Comparison of ENCODE assay signal across 1 cellular context in the genomic region with DNA sequence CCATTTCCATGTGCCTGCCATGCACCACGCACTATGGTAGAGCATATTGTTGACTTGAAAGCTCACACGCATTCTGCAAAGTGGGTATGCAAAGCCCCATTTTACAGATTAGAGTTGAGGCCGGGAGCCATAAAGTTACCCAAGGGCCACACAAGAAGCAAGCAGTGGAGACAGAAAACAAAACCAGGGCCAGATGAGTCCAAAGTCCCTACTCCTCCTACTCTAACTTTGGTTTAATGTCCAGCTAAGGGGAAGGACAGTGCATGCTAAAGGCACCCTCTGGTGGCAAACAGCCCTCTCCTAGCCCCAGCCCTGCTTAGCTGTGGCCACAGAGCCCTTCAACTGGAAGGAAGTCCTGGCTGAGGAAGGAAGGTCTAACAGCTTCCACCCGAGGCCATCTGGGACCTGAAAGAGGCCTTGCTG.
TF ChIP-seq lines count a peak whose summit lies in the region.

No MANE protein-coding gene starts in this region.

TF ChIP-seq in HepG2, 621 proteins besides CTCF, POLR2A, EP300 and RAD21 (continued from another document and continues in another):
- TF ChIP-seq, protein P1, sequence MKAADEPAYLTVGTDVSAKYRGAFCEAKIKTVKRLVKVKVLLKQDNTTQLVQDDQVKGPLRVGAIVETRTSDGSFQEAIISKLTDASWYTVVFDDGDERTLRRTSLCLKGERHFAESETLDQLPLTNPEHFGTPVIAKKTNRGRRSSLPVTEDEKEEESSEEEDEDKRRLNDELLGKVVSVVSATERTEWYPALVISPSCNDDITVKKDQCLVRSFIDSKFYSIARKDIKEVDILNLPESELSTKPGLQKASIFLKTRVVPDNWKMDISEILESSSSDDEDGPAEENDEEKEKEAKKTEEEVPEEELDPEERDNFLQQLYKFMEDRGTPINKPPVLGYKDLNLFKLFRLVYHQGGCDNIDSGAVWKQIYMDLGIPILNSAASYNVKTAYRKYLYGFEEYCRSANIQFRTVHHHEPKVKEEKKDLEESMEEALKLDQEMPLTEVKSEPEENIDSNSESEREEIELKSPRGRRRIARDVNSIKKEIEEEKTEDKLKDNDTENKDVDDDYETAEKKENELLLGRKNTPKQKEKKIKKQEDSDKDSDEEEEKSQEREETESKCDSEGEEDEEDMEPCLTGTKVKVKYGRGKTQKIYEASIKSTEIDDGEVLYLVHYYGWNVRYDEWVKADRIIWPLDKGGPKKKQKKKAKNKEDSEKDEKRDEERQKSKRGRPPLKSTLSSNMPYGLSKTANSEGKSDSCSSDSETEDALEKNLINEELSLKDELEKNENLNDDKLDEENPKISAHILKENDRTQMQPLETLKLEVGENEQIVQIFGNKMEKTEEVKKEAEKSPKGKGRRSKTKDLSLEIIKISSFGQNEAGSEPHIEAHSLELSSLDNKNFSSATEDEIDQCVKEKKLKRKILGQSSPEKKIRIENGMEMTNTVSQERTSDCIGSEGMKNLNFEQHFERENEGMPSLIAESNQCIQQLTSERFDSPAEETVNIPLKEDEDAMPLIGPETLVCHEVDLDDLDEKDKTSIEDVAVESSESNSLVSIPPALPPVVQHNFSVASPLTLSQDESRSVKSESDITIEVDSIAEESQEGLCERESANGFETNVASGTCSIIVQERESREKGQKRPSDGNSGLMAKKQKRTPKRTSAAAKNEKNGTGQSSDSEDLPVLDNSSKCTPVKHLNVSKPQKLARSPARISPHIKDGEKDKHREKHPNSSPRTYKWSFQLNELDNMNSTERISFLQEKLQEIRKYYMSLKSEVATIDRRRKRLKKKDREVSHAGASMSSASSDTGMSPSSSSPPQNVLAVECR (CRISPR knock-in tag; IDR thresholded peaks at IDR 0.05; ENCODE audit: borderline replicate concordance), result peak; percentile 21; the same call in 1 of the 2 replicates
- TF ChIP-seq ZNF124 (CRISPR knock-in tag; IDR thresholded peaks at IDR 0.05) (no peak), ZNF44 (CRISPR knock-in tag; IDR thresholded peaks at IDR 0.05) (no peak), RORA (CRISPR knock-in tag; IDR thresholded peaks at IDR 0.05) (no peak), ZNF777 (CRISPR knock-in tag; IDR thresholded peaks at IDR 0.05) (no peak), ZNF558 (CRISPR knock-in tag; IDR thresholded peaks at IDR 0.05; ENCODE audit: borderline replicate concordance) (0 out of 2 replicates have a peak, but pooled peaks have one; percentile 38), MIER2 (CRISPR knock-in tag; IDR thresholded peaks at IDR 0.05) (no peak), FOXP1 (IDR thresholded peaks at IDR 0.05) (no peak), FOXP1 (CRISPR knock-in tag; IDR thresholded peaks at IDR 0.05) (peak; percentile 55; the same call in 1 of the 2 replicates), SALL2 (CRISPR knock-in tag; IDR thresholded peaks at IDR 0.05) (no peak), ZNF737 (CRISPR knock-in tag; IDR thresholded peaks at IDR 0.05; ENCODE audit: borderline replicate concordance) (no peak), PRPF4 (IDR thresholded peaks at IDR 0.05; ENCODE audit: low read depth, low read length, poor library complexity, severe bottlenecking) (no peak), SOX6 (IDR thresholded peaks at IDR 0.05) (no peak), SOX6 (CRISPR knock-in tag; IDR thresholded peaks at IDR 0.05) (peak; percentile 69), MAFK (conservative IDR thresholded peaks at IDR 0.05 in 1 of 2, IDR thresholded peaks at IDR 0.05 in 1 of 2; ENCODE audit: low read length in 2 of 2) (no peak), RELA (CRISPR knock-in tag; IDR thresholded peaks at IDR 0.05) (no peak), FOSL2 (CRISPR knock-in tag; IDR thresholded peaks at IDR 0.05) (peak; percentile 28; the same call in 1 of the 2 replicates), ZNF788 (CRISPR knock-in tag; IDR thresholded peaks at IDR 0.05; ENCODE audit: borderline replicate concordance) (peak; percentile 41; the same call in 1 of the 2 replicates), SP140L (CRISPR knock-in tag; IDR thresholded peaks at IDR 0.05; ENCODE audit: borderline replicate concordance) (no peak), MED1 (CRISPR knock-in tag; IDR thresholded peaks at IDR 0.05) (peak; percentile 66; the same call in 1 of the 2 replicates), MIXL1 (CRISPR knock-in tag; IDR thresholded peaks at IDR 0.05) (no peak), YEATS4 (CRISPR knock-in tag; IDR thresholded peaks at IDR 0.05; ENCODE audit: borderline replicate concordance) (no peak), ZNF138 (CRISPR knock-in tag; IDR thresholded peaks at IDR 0.05; ENCODE audit: low read depth) (no peak), MXD4 (CRISPR knock-in tag; IDR thresholded peaks at IDR 0.05) (no peak), SIN3B (IDR thresholded peaks at IDR 0.05; ENCODE audit: low read length) (no peak), HNRNPH1 (optimal IDR thresholded peaks at IDR 0.05; ENCODE audit: low read depth, low read length) (no peak), CHCHD3 (CRISPR knock-in tag; IDR thresholded peaks at IDR 0.05) (no peak), FOXO1 (CRISPR knock-in tag; IDR thresholded peaks at IDR 0.05) (peak; percentile 43; the same call in 1 of the 2 replicates), GATAD1 (CRISPR knock-in tag; IDR thresholded peaks at IDR 0.05) (peak; percentile 58), ZNF790 (CRISPR knock-in tag; IDR thresholded peaks at IDR 0.05; ENCODE audit: borderline replicate concordance) (no peak), ZNF136 (CRISPR knock-in tag; IDR thresholded peaks at IDR 0.05; ENCODE audit: low read depth) (no peak), ZNF343 (CRISPR knock-in tag; IDR thresholded peaks at IDR 0.05) (no peak), NCOR1 (IDR thresholded peaks at IDR 0.05; ENCODE audit: borderline replicate concordance, low read length) (peak; percentile 90), PITX1 (CRISPR knock-in tag; IDR thresholded peaks at IDR 0.05) (peak; percentile 51; the same call in 1 of the 2 replicates), RCOR2 (CRISPR knock-in tag; IDR thresholded peaks at IDR 0.05) (peak; percentile 99), ELF3 (CRISPR knock-in tag; IDR thresholded peaks at IDR 0.05) (no peak), SOX5 (CRISPR knock-in tag; IDR thresholded peaks at IDR 0.05; ENCODE audit: borderline replicate concordance) (peak; percentile 43; the same call in 1 of the 2 replicates), ZNF329 (CRISPR knock-in tag; IDR thresholded peaks at IDR 0.05; ENCODE audit: low read depth) (no peak), ZFAT (CRISPR knock-in tag; conservative IDR thresholded peaks at IDR 0.05) (no peak), PHF20 (CRISPR knock-in tag; IDR thresholded peaks at IDR 0.05) (no peak), PAX8 (CRISPR knock-in tag; IDR thresholded peaks at IDR 0.05; ENCODE audit: borderline replicate concordance) (no peak), BCL6 (CRISPR knock-in tag; IDR thresholded peaks at IDR 0.05) (no peak), ZNF607 (CRISPR knock-in tag; IDR thresholded peaks at IDR 0.05; ENCODE audit: borderline replicate concordance) (no peak), ARNT2 (CRISPR knock-in tag; IDR thresholded peaks at IDR 0.05; ENCODE audit: low read depth) (no peak), ZNF282 (IDR thresholded peaks at IDR 0.05; ENCODE audit: partially characterized antibody) (no peak), KLF11 (CRISPR knock-in tag; IDR thresholded peaks at IDR 0.05) (no peak)
- TF ChIP-seq, protein P2, sequence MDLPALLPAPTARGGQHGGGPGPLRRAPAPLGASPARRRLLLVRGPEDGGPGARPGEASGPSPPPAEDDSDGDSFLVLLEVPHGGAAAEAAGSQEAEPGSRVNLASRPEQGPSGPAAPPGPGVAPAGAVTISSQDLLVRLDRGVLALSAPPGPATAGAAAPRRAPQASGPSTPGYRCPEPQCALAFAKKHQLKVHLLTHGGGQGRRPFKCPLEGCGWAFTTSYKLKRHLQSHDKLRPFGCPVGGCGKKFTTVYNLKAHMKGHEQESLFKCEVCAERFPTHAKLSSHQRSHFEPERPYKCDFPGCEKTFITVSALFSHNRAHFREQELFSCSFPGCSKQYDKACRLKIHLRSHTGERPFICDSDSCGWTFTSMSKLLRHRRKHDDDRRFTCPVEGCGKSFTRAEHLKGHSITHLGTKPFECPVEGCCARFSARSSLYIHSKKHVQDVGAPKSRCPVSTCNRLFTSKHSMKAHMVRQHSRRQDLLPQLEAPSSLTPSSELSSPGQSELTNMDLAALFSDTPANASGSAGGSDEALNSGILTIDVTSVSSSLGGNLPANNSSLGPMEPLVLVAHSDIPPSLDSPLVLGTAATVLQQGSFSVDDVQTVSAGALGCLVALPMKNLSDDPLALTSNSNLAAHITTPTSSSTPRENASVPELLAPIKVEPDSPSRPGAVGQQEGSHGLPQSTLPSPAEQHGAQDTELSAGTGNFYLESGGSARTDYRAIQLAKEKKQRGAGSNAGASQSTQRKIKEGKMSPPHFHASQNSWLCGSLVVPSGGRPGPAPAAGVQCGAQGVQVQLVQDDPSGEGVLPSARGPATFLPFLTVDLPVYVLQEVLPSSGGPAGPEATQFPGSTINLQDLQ (CRISPR knock-in tag; IDR thresholded peaks at IDR 0.05), result no peak
- TF ChIP-seq, protein P3, sequence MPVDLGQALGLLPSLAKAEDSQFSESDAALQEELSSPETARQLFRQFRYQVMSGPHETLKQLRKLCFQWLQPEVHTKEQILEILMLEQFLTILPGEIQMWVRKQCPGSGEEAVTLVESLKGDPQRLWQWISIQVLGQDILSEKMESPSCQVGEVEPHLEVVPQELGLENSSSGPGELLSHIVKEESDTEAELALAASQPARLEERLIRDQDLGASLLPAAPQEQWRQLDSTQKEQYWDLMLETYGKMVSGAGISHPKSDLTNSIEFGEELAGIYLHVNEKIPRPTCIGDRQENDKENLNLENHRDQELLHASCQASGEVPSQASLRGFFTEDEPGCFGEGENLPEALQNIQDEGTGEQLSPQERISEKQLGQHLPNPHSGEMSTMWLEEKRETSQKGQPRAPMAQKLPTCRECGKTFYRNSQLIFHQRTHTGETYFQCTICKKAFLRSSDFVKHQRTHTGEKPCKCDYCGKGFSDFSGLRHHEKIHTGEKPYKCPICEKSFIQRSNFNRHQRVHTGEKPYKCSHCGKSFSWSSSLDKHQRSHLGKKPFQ (CRISPR knock-in tag; IDR thresholded peaks at IDR 0.05; ENCODE audit: insufficient replicate concordance), result no peak
- TF ChIP-seq, protein P4, sequence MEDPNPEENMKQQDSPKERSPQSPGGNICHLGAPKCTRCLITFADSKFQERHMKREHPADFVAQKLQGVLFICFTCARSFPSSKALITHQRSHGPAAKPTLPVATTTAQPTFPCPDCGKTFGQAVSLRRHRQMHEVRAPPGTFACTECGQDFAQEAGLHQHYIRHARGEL (CRISPR knock-in tag; IDR thresholded peaks at IDR 0.05), result no peak
- TF ChIP-seq, protein P5, sequence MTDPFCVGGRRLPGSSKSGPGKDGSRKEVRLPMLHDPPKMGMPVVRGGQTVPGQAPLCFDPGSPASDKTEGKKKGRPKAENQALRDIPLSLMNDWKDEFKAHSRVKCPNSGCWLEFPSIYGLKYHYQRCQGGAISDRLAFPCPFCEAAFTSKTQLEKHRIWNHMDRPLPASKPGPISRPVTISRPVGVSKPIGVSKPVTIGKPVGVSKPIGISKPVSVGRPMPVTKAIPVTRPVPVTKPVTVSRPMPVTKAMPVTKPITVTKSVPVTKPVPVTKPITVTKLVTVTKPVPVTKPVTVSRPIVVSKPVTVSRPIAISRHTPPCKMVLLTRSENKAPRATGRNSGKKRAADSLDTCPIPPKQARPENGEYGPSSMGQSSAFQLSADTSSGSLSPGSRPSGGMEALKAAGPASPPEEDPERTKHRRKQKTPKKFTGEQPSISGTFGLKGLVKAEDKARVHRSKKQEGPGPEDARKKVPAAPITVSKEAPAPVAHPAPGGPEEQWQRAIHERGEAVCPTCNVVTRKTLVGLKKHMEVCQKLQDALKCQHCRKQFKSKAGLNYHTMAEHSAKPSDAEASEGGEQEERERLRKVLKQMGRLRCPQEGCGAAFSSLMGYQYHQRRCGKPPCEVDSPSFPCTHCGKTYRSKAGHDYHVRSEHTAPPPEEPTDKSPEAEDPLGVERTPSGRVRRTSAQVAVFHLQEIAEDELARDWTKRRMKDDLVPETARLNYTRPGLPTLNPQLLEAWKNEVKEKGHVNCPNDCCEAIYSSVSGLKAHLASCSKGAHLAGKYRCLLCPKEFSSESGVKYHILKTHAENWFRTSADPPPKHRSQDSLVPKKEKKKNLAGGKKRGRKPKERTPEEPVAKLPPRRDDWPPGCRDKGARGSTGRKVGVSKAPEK (CRISPR knock-in tag; IDR thresholded peaks at IDR 0.05; ENCODE audit: borderline replicate concordance), result no peak
- TF ChIP-seq, protein P6, sequence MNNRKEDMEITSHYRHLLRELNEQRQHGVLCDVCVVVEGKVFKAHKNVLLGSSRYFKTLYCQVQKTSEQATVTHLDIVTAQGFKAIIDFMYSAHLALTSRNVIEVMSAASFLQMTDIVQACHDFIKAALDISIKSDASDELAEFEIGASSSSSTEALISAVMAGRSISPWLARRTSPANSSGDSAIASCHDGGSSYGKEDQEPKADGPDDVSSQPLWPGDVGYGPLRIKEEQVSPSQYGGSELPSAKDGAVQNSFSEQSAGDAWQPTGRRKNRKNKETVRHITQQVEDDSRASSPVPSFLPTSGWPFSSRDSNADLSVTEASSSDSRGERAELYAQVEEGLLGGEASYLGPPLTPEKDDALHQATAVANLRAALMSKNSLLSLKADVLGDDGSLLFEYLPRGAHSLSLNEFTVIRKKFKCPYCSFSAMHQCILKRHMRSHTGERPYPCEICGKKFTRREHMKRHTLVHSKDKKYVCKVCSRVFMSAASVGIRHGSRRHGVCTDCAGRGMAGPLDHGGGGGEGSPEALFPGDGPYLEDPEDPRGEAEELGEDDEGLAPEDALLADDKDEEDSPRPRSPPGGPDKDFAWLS (CRISPR knock-in tag; IDR thresholded peaks at IDR 0.05; ENCODE audit: borderline replicate concordance), result no peak
- TF ChIP-seq, protein P7, sequence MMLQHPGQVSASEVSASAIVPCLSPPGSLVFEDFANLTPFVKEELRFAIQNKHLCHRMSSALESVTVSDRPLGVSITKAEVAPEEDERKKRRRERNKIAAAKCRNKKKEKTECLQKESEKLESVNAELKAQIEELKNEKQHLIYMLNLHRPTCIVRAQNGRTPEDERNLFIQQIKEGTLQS (CRISPR knock-in tag; IDR thresholded peaks at IDR 0.05), result no peak
- TF ChIP-seq, protein P8, sequence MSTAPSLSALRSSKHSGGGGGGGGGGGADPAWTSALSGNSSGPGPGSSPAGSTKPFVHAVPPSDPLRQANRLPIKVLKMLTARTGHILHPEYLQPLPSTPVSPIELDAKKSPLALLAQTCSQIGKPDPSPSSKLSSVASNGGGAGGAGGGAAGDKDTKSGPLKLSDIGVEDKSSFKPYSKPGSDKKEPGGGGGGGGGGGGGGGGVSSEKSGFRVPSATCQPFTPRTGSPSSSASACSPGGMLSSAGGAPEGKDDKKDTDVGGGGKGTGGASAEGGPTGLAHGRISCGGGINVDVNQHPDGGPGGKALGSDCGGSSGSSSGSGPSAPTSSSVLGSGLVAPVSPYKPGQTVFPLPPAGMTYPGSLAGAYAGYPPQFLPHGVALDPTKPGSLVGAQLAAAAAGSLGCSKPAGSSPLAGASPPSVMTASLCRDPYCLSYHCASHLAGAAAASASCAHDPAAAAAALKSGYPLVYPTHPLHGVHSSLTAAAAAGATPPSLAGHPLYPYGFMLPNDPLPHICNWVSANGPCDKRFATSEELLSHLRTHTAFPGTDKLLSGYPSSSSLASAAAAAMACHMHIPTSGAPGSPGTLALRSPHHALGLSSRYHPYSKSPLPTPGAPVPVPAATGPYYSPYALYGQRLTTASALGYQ (CRISPR knock-in tag; IDR thresholded peaks at IDR 0.05), result no peak
- TF ChIP-seq, protein P9, sequence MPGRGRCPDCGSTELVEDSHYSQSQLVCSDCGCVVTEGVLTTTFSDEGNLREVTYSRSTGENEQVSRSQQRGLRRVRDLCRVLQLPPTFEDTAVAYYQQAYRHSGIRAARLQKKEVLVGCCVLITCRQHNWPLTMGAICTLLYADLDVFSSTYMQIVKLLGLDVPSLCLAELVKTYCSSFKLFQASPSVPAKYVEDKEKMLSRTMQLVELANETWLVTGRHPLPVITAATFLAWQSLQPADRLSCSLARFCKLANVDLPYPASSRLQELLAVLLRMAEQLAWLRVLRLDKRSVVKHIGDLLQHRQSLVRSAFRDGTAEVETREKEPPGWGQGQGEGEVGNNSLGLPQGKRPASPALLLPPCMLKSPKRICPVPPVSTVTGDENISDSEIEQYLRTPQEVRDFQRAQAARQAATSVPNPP (CRISPR knock-in tag; IDR thresholded peaks at IDR 0.05), result no peak
